ENCODE assay signal across 11 cellular contexts in the genomic region with DNA sequence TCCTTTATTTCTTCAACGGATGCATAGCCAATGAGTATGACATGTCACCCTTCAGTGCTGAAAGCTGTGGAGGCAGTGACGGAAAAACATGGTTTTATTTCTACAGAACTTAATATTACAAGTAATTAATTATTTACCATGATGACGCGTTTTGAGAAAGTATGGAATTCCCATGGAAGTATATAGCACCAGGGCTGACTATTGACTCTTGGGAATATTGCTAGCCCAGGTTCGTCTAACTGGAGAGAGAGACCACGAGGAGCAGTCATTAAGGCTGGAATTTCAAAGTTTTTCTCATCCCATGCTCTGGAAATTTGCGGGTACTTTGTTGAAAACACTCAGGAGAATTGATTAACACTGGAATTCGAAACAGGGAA.
DNase-seq lines count a peak whose midpoint lies in the region; ATAC-seq and TF ChIP-seq lines count a peak whose summit lies in the region.
"Had no signal": no experiment of that assay in that cellular context is flagged by ENCODE, and none has a peak within 500 bp of the region (broad histone marks: within the 10 kb centered on the region; RNA-seq: fewer than 3 reads in every experiment).

No MANE protein-coding gene starts in this region.

- H3F3A ChIP-seq in neural progenitor cell (ENCODE audit: low read depth) = no peaks in the 10 kb centered on the region

- H3K27me3 Mint-ChIP-seq in chondrocyte (ENCODE audit: low read depth) = peaks cover 20% of the 10 kb centered on the region
- H3K27me3 Mint-ChIP-seq in neural progenitor cell (ENCODE audit: insufficient read depth, low read depth) = peaks cover 39% of the 10 kb centered on the region
- H3K27me3 Mint-ChIP-seq in CD14-positive monocyte (ENCODE audit: low read depth in 3 of 3) = peaks cover 64 to 79% (median 70%) of the 10 kb centered on the region in 3 donors

- H3K4me1 ChIP-seq in neural progenitor cell = no peaks in the 10 kb centered on the region
- H3K4me1 ChIP-seq in esophagus squamous epithelium = peaks cover 0 to 21% (median 0%) of the 10 kb centered on the region in 3 donors

- H3K9me3 Mint-ChIP-seq in chondrocyte (ENCODE audit: low read depth) (no peaks in the 10 kb centered on the region), neural progenitor cell (peaks cover 3% of the 10 kb centered on the region), CD14-positive monocyte (peaks cover 5 to 21% (median 17%) of the 10 kb centered on the region in 7 donors)

- intact Hi-C loops in esophagus squamous epithelium (cut with DNase I) (no loop called here), CD14-positive monocyte (cut with micrococcal nuclease) (no loop called here)

- H3K79me2 ChIP-seq in neural progenitor cell (ENCODE audit: low read depth) = no peaks in the 10 kb centered on the region

- TF ChIP-seq POLR2A in esophagus squamous epithelium (IDR thresholded peaks at IDR 0.05) = no peak

- no peaks in the 10 kb centered on the region for H4K20me1 ChIP-seq in neural progenitor cell (ENCODE audit: low read depth)

- H3K9me3 ChIP-seq in neural progenitor cell (ENCODE audit: low read depth) (no peaks in the 10 kb centered on the region), esophagus squamous epithelium (no peaks in the 10 kb centered on the region)

- no peaks in the 10 kb centered on the region for H3K36me3 ChIP-seq in neural progenitor cell
- H3K36me3 ChIP-seq in esophagus squamous epithelium = no peaks in the 10 kb centered on the region

- 40 to 46% methylated on average over 8 of the region's 8 CpGs for WGBS in esophagus squamous epithelium, 2 donors

- peak overlapping the region; percentile 35 for H2AFZ ChIP-seq in neural progenitor cell (replicated peaks)

- H3K27ac ChIP-seq in neural progenitor cell = no peak overlapping the region
- no peak overlapping the region for H3K27ac ChIP-seq in esophagus squamous epithelium
- H3K27ac ChIP-seq: 22Rv1 had no signal

- H3K4me3 Mint-ChIP-seq in chondrocyte (ENCODE audit: unreplicated experiment) = peak overlapping the region; percentile 80
- H3K4me3 Mint-ChIP-seq in neural progenitor cell = peak overlapping the region; percentile 93
- H3K4me3 Mint-ChIP-seq in CD14-positive monocyte = peak overlapping the region in 1 of 2 donors; percentile 85

- H3K27ac Mint-ChIP-seq in chondrocyte (ENCODE audit: unreplicated experiment) (peak overlapping the region; percentile 76), neural progenitor cell (no peak overlapping the region), CD14-positive monocyte (no peak overlapping the region)
- H3K27ac Mint-ChIP-seq: dendritic cell treated with granulocyte-macrophage colony-stimulating factor and Interleukin-4, amounts not matched to agents 40 ng/mL and 50 ng/mL, for 4 days; memory B cell had no signal

- H3K4me1 Mint-ChIP-seq in chondrocyte (ENCODE audit: low read depth) = peaks cover 20% of the 10 kb centered on the region
- peaks cover 12% of the 10 kb centered on the region for H3K4me1 Mint-ChIP-seq in neural progenitor cell
- peaks cover 16% of the 10 kb centered on the region for H3K4me1 Mint-ChIP-seq in CD14-positive monocyte

- no peak for TF ChIP-seq CTCF in chondrocyte (IDR thresholded peaks at IDR 0.05)
- TF ChIP-seq CTCF in neural progenitor cell (IDR thresholded peaks at IDR 0.05) = no peak
- TF ChIP-seq CTCF in esophagus squamous epithelium (IDR thresholded peaks at IDR 0.05) = no peak
- TF ChIP-seq CTCF in CD14-positive monocyte (IDR thresholded peaks at IDR 0.05) = no peak

- no peaks in the 10 kb centered on the region for H3K36me3 Mint-ChIP-seq in chondrocyte (ENCODE audit: low read depth)
- H3K36me3 Mint-ChIP-seq in neural progenitor cell = no peaks in the 10 kb centered on the region
- H3K36me3 Mint-ChIP-seq in CD14-positive monocyte = peaks cover 4 to 6% of the 10 kb centered on the region in 2 donors

- no peak for ATAC-seq in GM18858 (IDR thresholded peaks at IDR 0.05; ENCODE audit: unreplicated experiment)

- H3K27me3 ChIP-seq in neural progenitor cell (peaks cover 71% of the 10 kb centered on the region), esophagus squamous epithelium (peaks cover 0 to 79% (median 5%) of the 10 kb centered on the region in 4 donors)

- H3K4me2 ChIP-seq in neural progenitor cell = peak overlapping the region; percentile 79

- H3K4me3 ChIP-seq in neural progenitor cell (peak overlapping the region; percentile 63), esophagus squamous epithelium (peak overlapping the region in 2 of 4 donors; percentile 10 to 53)

- no peak overlapping the region for H3K9ac ChIP-seq in neural progenitor cell

- DNase-seq in DMS 273 (lab: John Stamatoyannopoulos, UW; ENCODE audit: unreplicated experiment) (peak; percentile 64), DMS 273 treated with DMSO at 0.1 percent for 48 hours (lab: John Stamatoyannopoulos, UW) (no peak), NCI-H69 (lab: John Stamatoyannopoulos, UW) (peak; percentile 50), chondrocyte (ENCODE audit: low spot score) (no peak), neural progenitor cell (ENCODE audit: low spot score) (no peak), esophagus squamous epithelium (lab: John Stamatoyannopoulos, UW) (no peak), CD14-positive monocyte (ENCODE audit: low spot score) (no peak)

Comparison
In these comparisons a context has a peak if more than half of its experiments do, and no peak if none do; other contexts are left out.
1. DNase-seq: peak in DMS 273 (single experiment) and NCI-H69 (single experiment); none in DMS 273 treated with DMSO at 0.1 percent for 48 hours (single experiment), chondrocyte (single experiment), neural progenitor cell (single experiment), esophagus squamous epithelium (single experiment) and CD14-positive monocyte (single experiment).